ENCODE assay signal across 29 cellular contexts in genomic region chr5:169328401-169328800, GRCh38. TPM values are rescaled to one million over a fixed set of nuclear protein-coding genes. Genes with fewer than 3 reads are reported as not detected.
"Had no signal": no experiment of that assay in that cellular context is flagged by ENCODE, and none has a peak within 500 bp of the region (broad histone marks: within the 10 kb centered on the region; RNA-seq: fewer than 3 reads in every experiment).

No MANE protein-coding gene starts in this region.

- H3K27me3 ChIP-seq: neutrophil, pancreas, right atrium auricular region, spleen, suprapubic skin, testis, tibial artery, transverse colon, upper lobe of right lung, uterus had no signal

- H3K9me3 ChIP-seq: neutrophil, pancreas, prostate gland, right atrium auricular region, spleen, suprapubic skin, testis, tibial artery, transverse colon, upper lobe of right lung, uterus had no signal

- H3K4me2 ChIP-seq: smooth muscle cell had no signal

- ATAC-seq: naive thymus-derived CD8-positive, alpha-beta T cell; natural killer cell treated with Interleukin-12 subunit alpha and Interleukin-12 subunit beta and Interleukin-15 and Interleukin-18, amount 100 ng/mL, for 72 hours; pancreas; sciatic nerve; stimulated activated memory B cell treated with anti-CD40 and anti-IgM and Interleukin-4, amounts not matched to agents 10 μg/mL and 1 μg/mL and 100 μg/mL, for 72 hours; stimulated activated naive CD8-positive, alpha-beta T cell treated with anti-CD3 and anti-CD28 coated beads, Interleukin-15, amount 100 ng/mL, for 72 hours; stimulated activated naive CD8-positive, alpha-beta T cell treated with anti-CD3 and anti-CD28 coated beads, Interleukin-15, Interleukin-2, amounts not matched to agents 100 U/mL and 50 U/mL, for 24 hours; upper lobe of right lung had no signal

- H3K36me3 ChIP-seq: neutrophil, pancreas, prostate gland, right atrium auricular region, spleen, suprapubic skin, tibial artery, transverse colon, upper lobe of right lung, uterus had no signal

- H3K4me3 ChIP-seq: pancreas, prostate gland, right atrium auricular region, skin epidermis, smooth muscle cell, spleen, suprapubic skin, testis, tibial artery, transverse colon, upper lobe of right lung, uterus had no signal

- DNase-seq: naive thymus-derived CD8-positive, alpha-beta T cell; nephron progenitor cell; nucleus accumbens; pancreas; retina; spleen; stimulated activated CD4-positive, alpha-beta T cell treated with anti-CD3 and anti-CD28 coated beads, Interleukin-12 subunit alpha, Interleukin-12 subunit beta, amount 100 ng/mL, for 4 hours; stimulated activated CD4-positive, alpha-beta T cell treated with anti-CD3 and anti-CD28 coated beads, Interleukin-1b, Interleukin-23, amount 100 ng/mL, for 48 hours; stimulated activated CD4-positive, alpha-beta T cell treated with anti-CD3 and anti-CD28 coated beads, Interleukin-4, amount 100 ng/mL, for 1 hour; stimulated activated CD4-positive, alpha-beta T cell treated with anti-CD3 and anti-CD28 coated beads, Interleukin-4, amount 100 ng/mL, for 4 hours; stimulated activated CD8-positive, alpha-beta memory T cell treated with anti-CD3 and anti-CD28 coated beads, Interleukin-4, amount 100 ng/mL, for 48 hours; stimulated activated naive CD4-positive, alpha-beta T cell; stimulated activated naive CD8-positive, alpha-beta T cell treated with anti-CD3 and anti-CD28 coated beads, Interleukin-15, amount 100 ng/mL, for 72 hours; stimulated activated naive CD8-positive, alpha-beta T cell treated with anti-CD3 and anti-CD28 coated beads, Interleukin-15, Interleukin-2, amounts not matched to agents 100 U/mL and 50 U/mL, for 24 hours; substantia nigra; testis; tibial artery; transverse colon; upper lobe of right lung; uterus had no signal

- FAIRE-seq: pancreas had no signal

- H3K27ac ChIP-seq: neutrophil, pancreas, prostate gland, right atrium auricular region, skin epidermis, spleen, suprapubic skin, testis, tibial artery, transverse colon, upper lobe of right lung, uterus had no signal

- H3K4me1 ChIP-seq: pancreas, prostate gland, right atrium auricular region, spleen, suprapubic skin, testis, transverse colon, upper lobe of right lung, uterus had no signal

RNA-seq across cellular contexts. Expression of gene SLIT3, which starts 27.5 kb away (rescaled TPM):
- total RNA-seq: naive thymus-derived CD8-positive, alpha-beta T cell had no signal
- polyA plus RNA-seq: naive thymus-derived CD8-positive, alpha-beta T cell had no signal
